11 cellular contexts compared by ENCODE assay signal in the genomic region with DNA sequence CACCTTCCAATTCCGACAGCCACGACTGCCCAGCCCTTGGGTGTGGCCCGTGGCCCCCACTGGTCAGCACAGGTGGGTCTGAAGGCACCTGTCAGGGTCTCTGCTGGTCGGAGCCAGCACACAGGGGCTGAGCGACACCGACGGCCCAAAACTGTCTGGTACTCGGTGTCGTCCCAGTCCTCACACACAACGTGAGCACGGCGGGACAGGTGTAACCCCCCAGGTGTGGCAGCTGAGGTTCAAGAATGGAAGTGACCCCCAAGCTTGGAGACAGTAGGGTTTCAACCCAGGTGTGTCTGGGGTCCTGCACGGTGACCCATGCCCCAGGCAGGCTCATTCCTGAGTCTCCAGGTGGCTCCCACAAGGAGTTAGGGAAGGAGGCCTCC. TPM values are rescaled to one million over a fixed set of nuclear protein-coding genes. Genes with fewer than 3 reads are reported as not detected.
A peak's percentile ranks its signal among the peaks of the same experiment; 100 is the strongest.
DNase-seq lines count a peak whose midpoint lies in the region; ATAC-seq, FAIRE-seq and TF ChIP-seq lines count a peak whose summit lies in the region.
"Had no signal": no experiment of that assay in that cellular context is flagged by ENCODE, and none has a peak within 500 bp of the region (broad histone marks: within the 10 kb centered on the region; RNA-seq: fewer than 3 reads in every experiment).

No MANE protein-coding gene starts in this region.

- TF ChIP-seq CTCF in astrocyte (IDR thresholded peaks at IDR 0.05; ENCODE audit: insufficient read depth, low read depth, low read length) = no peak
- no peak for TF ChIP-seq CTCF in thoracic aorta (IDR thresholded peaks at IDR 0.05)

- no peak overlapping the region for H2AFZ ChIP-seq in astrocyte (ENCODE audit: low read depth, low read length)

- peaks cover 33% of the 10 kb centered on the region for H3K4me1 Mint-ChIP-seq in activated T-cell treated with anti-CD3 and anti-CD28 coated beads, Interleukin-2, amount 50 U/mL, for 24 hours (ENCODE audit: low read depth)
- peaks cover 6% of the 10 kb centered on the region for H3K4me1 Mint-ChIP-seq in astrocyte (ENCODE audit: low read depth, unreplicated experiment)

- peak overlapping the region; percentile 58 for H3K4me3 ChIP-seq in astrocyte (ENCODE audit: insufficient read depth, low read depth, low read length)
- peak overlapping the region; percentile 91 for H3K4me3 ChIP-seq in thoracic aorta

- ATAC-seq in thoracic aorta (ENCODE audit: insufficient number of reproducible peaks, low FRiP score, low read depth) (no peak), HG03432 (IDR thresholded peaks at IDR 0.05; ENCODE audit: unreplicated experiment) (no peak), GM18861 (IDR thresholded peaks at IDR 0.05; ENCODE audit: unreplicated experiment) (no peak)

- H3K27ac ChIP-seq in astrocyte (ENCODE audit: low read depth, low read length) (no peak overlapping the region), thoracic aorta (no peak overlapping the region)

- no peaks in the 10 kb centered on the region for H3K27me3 ChIP-seq in astrocyte (ENCODE audit: insufficient read depth, low read length)
- no peaks in the 10 kb centered on the region for H3K27me3 ChIP-seq in thoracic aorta (replicated peaks; ENCODE audit: insufficient read depth)

- H3K4me1 ChIP-seq in astrocyte (ENCODE audit: insufficient read depth, low read length) = peaks cover 12% of the 10 kb centered on the region
- peaks cover 21 to 25% of the 10 kb centered on the region in 2 donors for H3K4me1 ChIP-seq in thoracic aorta (ENCODE audit: control insufficient read depth in 1 of 2, low read depth in 2 of 2)

- peaks cover 34% of the 10 kb centered on the region for H3K79me2 ChIP-seq in astrocyte (ENCODE audit: insufficient read depth, low read length)

- no peak for DNase-seq in activated T-cell treated with anti-CD3 and anti-CD28 coated beads, Interleukin-2, amount 50 U/mL, for 24 hours
- DNase-seq in activated T-cell treated with anti-CD3 and anti-CD28 coated beads, Interleukin-2, amount 50 U/mL, for 1 hour = no peak
- DNase-seq in astrocyte (ENCODE audit: low read depth) (no peak), left kidney (ENCODE audit: low read depth, low spot score) (peak; percentile 12), thoracic aorta (ENCODE audit: low spot score) (no peak), retina (no peak)
- DNase-seq: C1 segment of cervical spinal cord, HCEC 1CT, NCI-H82 had no signal

- H3K4me3 Mint-ChIP-seq in activated T-cell treated with anti-CD3 and anti-CD28 coated beads, Interleukin-2, amount 50 U/mL, for 24 hours = peak overlapping the region; percentile 78
- peak overlapping the region; percentile 82 for H3K4me3 Mint-ChIP-seq in astrocyte (ENCODE audit: unreplicated experiment)

- no peaks in the 10 kb centered on the region for H3K27me3 Mint-ChIP-seq in activated T-cell treated with anti-CD3 and anti-CD28 coated beads, Interleukin-2, amount 50 U/mL, for 24 hours
- H3K27me3 Mint-ChIP-seq in astrocyte (ENCODE audit: low read depth, unreplicated experiment) = no peaks in the 10 kb centered on the region

- no peak for FAIRE-seq in astrocyte (lab: Jason Lieb, UNC)

- H3K9me3 ChIP-seq in astrocyte (ENCODE audit: insufficient read depth, low read depth, low read length) = no peaks in the 10 kb centered on the region
- no peaks in the 10 kb centered on the region for H3K9me3 ChIP-seq in thoracic aorta

- peak overlapping the region; percentile 80 for H3K27ac Mint-ChIP-seq in activated T-cell treated with anti-CD3 and anti-CD28 coated beads, Interleukin-2, amount 50 U/mL, for 24 hours
- no peak overlapping the region for H3K27ac Mint-ChIP-seq in astrocyte (ENCODE audit: unreplicated experiment)

- no peaks in the 10 kb centered on the region for H3K9me3 Mint-ChIP-seq in activated T-cell treated with anti-CD3 and anti-CD28 coated beads, Interleukin-2, amount 50 U/mL, for 24 hours
- peaks cover 2% of the 10 kb centered on the region for H3K9me3 Mint-ChIP-seq in astrocyte (ENCODE audit: unreplicated experiment)

- H3K36me3 Mint-ChIP-seq in activated T-cell treated with anti-CD3 and anti-CD28 coated beads, Interleukin-2, amount 50 U/mL, for 24 hours (ENCODE audit: low read depth) = peaks cover 38% of the 10 kb centered on the region
- H3K36me3 Mint-ChIP-seq in astrocyte (ENCODE audit: low read depth, unreplicated experiment) = peaks cover 14% of the 10 kb centered on the region

- H4K20me1 ChIP-seq in astrocyte (ENCODE audit: insufficient read depth, low read length) = peaks cover 43% of the 10 kb centered on the region

- peak overlapping the region; percentile 64 for H3K9ac ChIP-seq in astrocyte (ENCODE audit: low read length)

- H3K4me2 ChIP-seq in astrocyte (ENCODE audit: low read length) = peak overlapping the region; percentile 88

- peaks cover 6% of the 10 kb centered on the region for H3K36me3 ChIP-seq in astrocyte (ENCODE audit: insufficient read depth, low read length)
- peaks cover 18% of the 10 kb centered on the region for H3K36me3 ChIP-seq in thoracic aorta

RNA-seq across cellular contexts. Expression of gene GALNS, which starts 1.0 kb away (rescaled TPM):
- total RNA-seq in astrocyte = 31.1 and 31.7 TPM in 2 replicates
- 10 to 100 TPM; 24.8 to 38.7 TPM for total RNA-seq in thoracic aorta

RNA-seq across cellular contexts. Expression of gene TRAPPC2L, which starts 1.2 kb away (rescaled TPM):
- total RNA-seq in astrocyte (59.1 and 63.0 TPM in 2 replicates), thoracic aorta (10 to 100 TPM; 12.4 to 31.4 TPM)

RNA-seq across cellular contexts. Expression of gene PABPN1L, which starts 10.7 kb away (rescaled TPM):
- total RNA-seq in astrocyte (not detected in 2 replicates), thoracic aorta (not detected)

RNA-seq across cellular contexts. Expression of gene APRT, which starts 44.0 kb away (rescaled TPM):
- 132 and 143 TPM in 2 replicates for total RNA-seq in astrocyte
- 10 to 100 TPM; 45.5 to 80.7 TPM for total RNA-seq in thoracic aorta

RNA-seq across cellular contexts. Expression of gene CDT1, which starts 52.1 kb away (rescaled TPM):
- 3.7 and 4.7 TPM in 2 replicates for total RNA-seq in astrocyte
- total RNA-seq in thoracic aorta = under 1 TPM in 1 of 2 donors, not detected in 1; 0.71 TPM
